ENCODE assay signal across 1 cellular context in genomic region chr18:55300469-55301195, GRCh38.
TF ChIP-seq lines count a peak whose summit lies in the region.

No MANE protein-coding gene starts in this region.

TF ChIP-seq in SK-N-SH treated with all-trans-retinoic acid at 6 μM for 48 hours, 23 proteins besides CTCF, POLR2A, EP300 and RAD21 (continued from another document):
- 0 out of 2 replicates have a peak, but pooled peaks have one; percentile 66 for TF ChIP-seq TSHZ2 (CRISPR knock-in tag; IDR thresholded peaks at IDR 0.05)
- TF ChIP-seq ZC3H10 (CRISPR knock-in tag; IDR thresholded peaks at IDR 0.05) = no peak
- no peak for TF ChIP-seq ZFP3 (CRISPR knock-in tag; IDR thresholded peaks at IDR 0.05)
